15 cellular contexts compared by ENCODE assay signal in the genomic region with DNA sequence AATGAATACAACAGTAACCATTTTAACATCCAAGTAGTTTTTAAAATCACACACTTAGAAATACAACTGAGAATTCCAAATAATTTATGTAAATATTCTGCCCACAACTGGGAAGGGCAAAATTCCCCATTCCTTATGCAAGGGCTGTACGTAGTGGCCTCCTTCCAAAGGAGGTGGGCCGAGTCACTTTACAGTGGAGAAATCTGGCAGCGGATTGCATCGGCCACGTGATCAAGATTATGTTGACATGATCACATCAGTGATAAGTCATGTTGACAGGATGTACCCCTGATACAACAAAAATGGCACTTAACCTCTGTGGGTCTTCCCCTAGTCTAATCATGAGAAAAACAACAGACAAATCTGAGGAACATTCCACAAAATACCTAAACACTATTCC.
A peak's percentile ranks its signal among the peaks of the same experiment; 100 is the strongest.
DNase-seq lines count a peak whose midpoint lies in the region; ATAC-seq and TF ChIP-seq lines count a peak whose summit lies in the region.
"Had no signal": no experiment of that assay in that cellular context is flagged by ENCODE, and none has a peak within 500 bp of the region (broad histone marks: within the 10 kb centered on the region; RNA-seq: fewer than 3 reads in every experiment).

No MANE protein-coding gene starts in this region.

- CTCF ChIA-PET in WTC11 (lab: Charles Lee): interaction anchor here (2.5 kb wide), 1 partner anchor 51 kb away, joined by 8 read pairs; no protein-coding TSS in a partner anchor

- 44 to 57% methylated on average over 5 of the region's 5 CpGs for WGBS in lower leg skin, 2 donors

- H3K4me3 Mint-ChIP-seq in WTC11: peak overlapping the region; percentile 26
- H3K4me3 Mint-ChIP-seq: activated CD4-positive, alpha-beta memory T cell treated with anti-CD3 and anti-CD28 coated beads, Interleukin-2, amount 10 ng/mL, durations not matched to agents 7 days and 5 days had no signal

- TF ChIP-seq POLR2A in lower leg skin (IDR thresholded peaks at IDR 0.05): no peak

- peaks cover 29% of the 10 kb centered on the region for H3K4me1 ChIP-seq in skeletal muscle satellite cell (ENCODE audit: control insufficient read depth, insufficient read depth, low read length)

- H3K4me1 Mint-ChIP-seq in WTC11: peaks cover 74% of the 10 kb centered on the region
- H3K4me1 Mint-ChIP-seq: activated CD4-positive, alpha-beta memory T cell treated with anti-CD3 and anti-CD28 coated beads, Interleukin-2, amount 10 ng/mL, durations not matched to agents 7 days and 5 days had no signal

- H3K27me3 ChIP-seq in skeletal muscle satellite cell (ENCODE audit: control insufficient read depth, insufficient read depth, low read length): no peaks in the 10 kb centered on the region
- H3K27me3 ChIP-seq: transverse colon had no signal

- H3K4me3 ChIP-seq in fibroblast of the aortic adventitia (ENCODE audit: low read depth, low read length) (no peak overlapping the region), skeletal muscle satellite cell (ENCODE audit: low read length) (no peak overlapping the region), lower leg skin (ENCODE audit: low read depth, poor library complexity, severe bottlenecking) (no peak overlapping the region)
- H3K4me3 ChIP-seq: transverse colon had no signal

- H3K27ac Mint-ChIP-seq in WTC11: peak overlapping the region; percentile 86
- H3K27ac Mint-ChIP-seq: activated CD4-positive, alpha-beta memory T cell treated with anti-CD3 and anti-CD28 coated beads, Interleukin-2, amount 10 ng/mL, durations not matched to agents 7 days and 5 days; activated naive CD4-positive, alpha-beta T cell treated with anti-CD3 and anti-CD28 coated beads, Interleukin-2, amount 50 U/mL, for 72 hours had no signal

- H3K9ac ChIP-seq in skeletal muscle satellite cell (ENCODE audit: low read depth, low read length): no peak overlapping the region

- intact Hi-C loops in lower leg skin (cut with DNase I; ENCODE audit: low total_unique reads): no loop called here

- ATAC-seq in WTC11 (no peak), GM19328 (IDR thresholded peaks at IDR 0.05; ENCODE audit: unreplicated experiment) (no peak), GM18868 (IDR thresholded peaks at IDR 0.05; ENCODE audit: unreplicated experiment) (no peak)
- ATAC-seq: activated naive CD4-positive, alpha-beta T cell treated with anti-CD3 and anti-CD28 coated beads, Interleukin-2, amount 50 U/mL, for 72 hours had no signal

- peaks cover 11% of the 10 kb centered on the region for H3K36me3 Mint-ChIP-seq in WTC11

- peaks cover 9% of the 10 kb centered on the region for H3K36me3 ChIP-seq in skeletal muscle satellite cell (ENCODE audit: insufficient read depth, low read length)
- H3K36me3 ChIP-seq: transverse colon had no signal

- POLR2A ChIA-PET in WTC11 (lab: Charles Lee): no interaction called here

- TF ChIP-seq CTCF in WTC11 (IDR thresholded peaks at IDR 0.05): no peak
- no peak for TF ChIP-seq CTCF in fibroblast of the aortic adventitia (IDR thresholded peaks at IDR 0.05; ENCODE audit: insufficient read depth, low read length)
- no peak for TF ChIP-seq CTCF in lower leg skin (IDR thresholded peaks at IDR 0.05)

- H3K27me3 Mint-ChIP-seq in WTC11 (ENCODE audit: low read depth): no peaks in the 10 kb centered on the region
- H3K27me3 Mint-ChIP-seq: activated CD4-positive, alpha-beta memory T cell treated with anti-CD3 and anti-CD28 coated beads, Interleukin-2, amount 10 ng/mL, durations not matched to agents 7 days and 5 days had no signal

- peak overlapping the region; percentile 28 for H3K4me2 ChIP-seq in skeletal muscle satellite cell (ENCODE audit: low read length)

- H3K9me3 Mint-ChIP-seq in WTC11: peaks cover 12% of the 10 kb centered on the region
- H3K9me3 Mint-ChIP-seq: activated CD4-positive, alpha-beta memory T cell treated with anti-CD3 and anti-CD28 coated beads, Interleukin-2, amount 10 ng/mL, durations not matched to agents 7 days and 5 days had no signal

- peak; percentile 61 for DNase-seq in HS-5 (ENCODE audit: low read depth)
- DNase-seq in WTC11 (ENCODE audit: low spot score): no peak
- DNase-seq in fibroblast of the aortic adventitia (ENCODE audit: low read depth): peak; percentile 39
- no peak for DNase-seq in activated naive CD4-positive, alpha-beta T cell treated with Interleukin-2 at 50 U/mL for 16 hours
- DNase-seq in lower leg skin (ENCODE audit: low spot score in 2 of 2): no peak
- DNase-seq: activated CD4-positive, alpha-beta memory T cell treated with anti-CD3 and anti-CD28 coated beads, Interleukin-2, amount 10 ng/mL, durations not matched to agents 7 days and 5 days; DMS79 treated with DMSO at 0.1 percent for 48 hours; KG1; NCI-H510A; SW 1271; transverse colon had no signal

- no peaks in the 10 kb centered on the region for H3K9me3 ChIP-seq in skeletal muscle satellite cell (replicated peaks; ENCODE audit: low read length)
- H3K9me3 ChIP-seq: transverse colon had no signal

TF ChIP-seq in WTC11, 78 proteins besides CTCF, POLR2A, EP300 and RAD21:
- TF ChIP-seq ZMAT4 (CRISPR knock-in tag; IDR thresholded peaks at IDR 0.05) (no peak), USF2 (CRISPR knock-in tag; IDR thresholded peaks at IDR 0.05) (peak; percentile 69), USF1 (CRISPR knock-in tag; IDR thresholded peaks at IDR 0.05) (0 out of 2 replicates have a peak, but pooled peaks have one; percentile 42)

Comparison
In these comparisons a context has a peak if more than half of its experiments do, and no peak if none do; other contexts are left out.
1. DNase-seq: peak in HS-5 (single experiment) and fibroblast of the aortic adventitia (single experiment); none in WTC11 (single experiment), activated naive CD4-positive, alpha-beta T cell treated with Interleukin-2 at 50 U/mL for 16 hours (single experiment) and lower leg skin (0 of 2).